In genomic region chr6:71028877-71029252, GRCh38 we compare ENCODE assay signal across 14 cellular contexts.
"Had no signal": no experiment of that assay in that cellular context is flagged by ENCODE, and none has a peak within 500 bp of the region (broad histone marks: within the 10 kb centered on the region; RNA-seq: fewer than 3 reads in every experiment).

No MANE protein-coding gene starts in this region.

- H3K27me3 ChIP-seq: colonic mucosa, heart left ventricle, spleen, stomach, transverse colon had no signal

- H3K4me1 ChIP-seq: colonic mucosa, heart left ventricle, spleen, stomach, transverse colon had no signal

- H3K27ac ChIP-seq: colonic mucosa, heart left ventricle, spleen, stomach, thoracic aorta, transverse colon had no signal

- H3K9me3 ChIP-seq: colonic mucosa, heart left ventricle, spleen, stomach, thoracic aorta, transverse colon had no signal

- H3K36me3 Mint-ChIP-seq: naive thymus-derived CD4-positive, alpha-beta T cell; stimulated activated naive B cell treated with anti-CD40 and anti-IgM and Interleukin-4, amounts not matched to agents 10 μg/mL and 1 μg/mL and 100 μg/mL, for 72 hours had no signal

- H3K4me1 Mint-ChIP-seq: naive thymus-derived CD4-positive, alpha-beta T cell; stimulated activated naive B cell treated with anti-CD40 and anti-IgM and Interleukin-4, amounts not matched to agents 10 μg/mL and 1 μg/mL and 100 μg/mL, for 72 hours had no signal

- H3K4me3 Mint-ChIP-seq: naive thymus-derived CD4-positive, alpha-beta T cell; nephron progenitor cell; stimulated activated naive B cell treated with anti-CD40 and anti-IgM and Interleukin-4, amounts not matched to agents 10 μg/mL and 1 μg/mL and 100 μg/mL, for 72 hours had no signal

- H3K4me3 ChIP-seq: colonic mucosa, heart left ventricle, spleen, stomach, thoracic aorta, transverse colon had no signal

- H3K27ac Mint-ChIP-seq: naive thymus-derived CD4-positive, alpha-beta T cell; nephron progenitor cell; stimulated activated naive B cell treated with anti-CD40 and anti-IgM and Interleukin-4, amounts not matched to agents 10 μg/mL and 1 μg/mL and 100 μg/mL, for 72 hours had no signal

- DNase-seq: colonic mucosa; dermis blood vessel endothelial cell; heart left ventricle; kidney glomerular epithelial cell; naive thymus-derived CD4-positive, alpha-beta T cell; nephron progenitor cell; spleen; stimulated activated CD4-positive, alpha-beta T cell treated with anti-CD3 and anti-CD28 coated beads, Interleukin-2, amount 100 ng/mL, for 24 hours; stimulated activated CD4-positive, alpha-beta T cell treated with anti-CD3 and anti-CD28 coated beads, Interleukin-4, amount 100 ng/mL, for 4 hours; stimulated activated naive B cell treated with anti-CD40 and anti-IgM and Interleukin-4, amounts not matched to agents 10 μg/mL and 1 μg/mL and 100 μg/mL, for 72 hours; stomach; transverse colon had no signal

- ATAC-seq: heart left ventricle; naive thymus-derived CD4-positive, alpha-beta T cell; sciatic nerve; stimulated activated naive B cell treated with anti-CD40 and anti-IgM and Interleukin-4, amounts not matched to agents 10 μg/mL and 1 μg/mL and 100 μg/mL, for 72 hours had no signal

- H3K9me3 Mint-ChIP-seq: nephron progenitor cell; stimulated activated naive B cell treated with anti-CD40 and anti-IgM and Interleukin-4, amounts not matched to agents 10 μg/mL and 1 μg/mL and 100 μg/mL, for 72 hours had no signal
